In genomic region chr17:34502426-34502825, GRCh38 we compare ENCODE assay signal across 1 cellular context.
TF ChIP-seq lines count a peak whose summit lies in the region.

No MANE protein-coding gene starts in this region.

TF ChIP-seq in liver, 16 proteins besides CTCF, POLR2A, EP300 and RAD21 (continued from another document):
- TF ChIP-seq, protein P1, sequence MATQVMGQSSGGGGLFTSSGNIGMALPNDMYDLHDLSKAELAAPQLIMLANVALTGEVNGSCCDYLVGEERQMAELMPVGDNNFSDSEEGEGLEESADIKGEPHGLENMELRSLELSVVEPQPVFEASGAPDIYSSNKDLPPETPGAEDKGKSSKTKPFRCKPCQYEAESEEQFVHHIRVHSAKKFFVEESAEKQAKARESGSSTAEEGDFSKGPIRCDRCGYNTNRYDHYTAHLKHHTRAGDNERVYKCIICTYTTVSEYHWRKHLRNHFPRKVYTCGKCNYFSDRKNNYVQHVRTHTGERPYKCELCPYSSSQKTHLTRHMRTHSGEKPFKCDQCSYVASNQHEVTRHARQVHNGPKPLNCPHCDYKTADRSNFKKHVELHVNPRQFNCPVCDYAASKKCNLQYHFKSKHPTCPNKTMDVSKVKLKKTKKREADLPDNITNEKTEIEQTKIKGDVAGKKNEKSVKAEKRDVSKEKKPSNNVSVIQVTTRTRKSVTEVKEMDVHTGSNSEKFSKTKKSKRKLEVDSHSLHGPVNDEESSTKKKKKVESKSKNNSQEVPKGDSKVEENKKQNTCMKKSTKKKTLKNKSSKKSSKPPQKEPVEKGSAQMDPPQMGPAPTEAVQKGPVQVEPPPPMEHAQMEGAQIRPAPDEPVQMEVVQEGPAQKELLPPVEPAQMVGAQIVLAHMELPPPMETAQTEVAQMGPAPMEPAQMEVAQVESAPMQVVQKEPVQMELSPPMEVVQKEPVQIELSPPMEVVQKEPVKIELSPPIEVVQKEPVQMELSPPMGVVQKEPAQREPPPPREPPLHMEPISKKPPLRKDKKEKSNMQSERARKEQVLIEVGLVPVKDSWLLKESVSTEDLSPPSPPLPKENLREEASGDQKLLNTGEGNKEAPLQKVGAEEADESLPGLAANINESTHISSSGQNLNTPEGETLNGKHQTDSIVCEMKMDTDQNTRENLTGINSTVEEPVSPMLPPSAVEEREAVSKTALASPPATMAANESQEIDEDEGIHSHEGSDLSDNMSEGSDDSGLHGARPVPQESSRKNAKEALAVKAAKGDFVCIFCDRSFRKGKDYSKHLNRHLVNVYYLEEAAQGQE (IDR thresholded peaks at IDR 0.05), result no peak
- TF ChIP-seq GABPA (IDR thresholded peaks at IDR 0.05 in 1 of 2, conservative IDR thresholded peaks at IDR 0.05 in 1 of 2), result no peak
- TF ChIP-seq, protein P2, sequence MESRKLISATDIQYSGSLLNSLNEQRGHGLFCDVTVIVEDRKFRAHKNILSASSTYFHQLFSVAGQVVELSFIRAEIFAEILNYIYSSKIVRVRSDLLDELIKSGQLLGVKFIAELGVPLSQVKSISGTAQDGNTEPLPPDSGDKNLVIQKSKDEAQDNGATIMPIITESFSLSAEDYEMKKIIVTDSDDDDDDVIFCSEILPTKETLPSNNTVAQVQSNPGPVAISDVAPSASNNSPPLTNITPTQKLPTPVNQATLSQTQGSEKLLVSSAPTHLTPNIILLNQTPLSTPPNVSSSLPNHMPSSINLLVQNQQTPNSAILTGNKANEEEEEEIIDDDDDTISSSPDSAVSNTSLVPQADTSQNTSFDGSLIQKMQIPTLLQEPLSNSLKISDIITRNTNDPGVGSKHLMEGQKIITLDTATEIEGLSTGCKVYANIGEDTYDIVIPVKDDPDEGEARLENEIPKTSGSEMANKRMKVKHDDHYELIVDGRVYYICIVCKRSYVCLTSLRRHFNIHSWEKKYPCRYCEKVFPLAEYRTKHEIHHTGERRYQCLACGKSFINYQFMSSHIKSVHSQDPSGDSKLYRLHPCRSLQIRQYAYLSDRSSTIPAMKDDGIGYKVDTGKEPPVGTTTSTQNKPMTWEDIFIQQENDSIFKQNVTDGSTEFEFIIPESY (IDR thresholded peaks at IDR 0.05), result no peak
- no peak for TF ChIP-seq ATF3 (IDR thresholded peaks at IDR 0.05)
